Comparison of ENCODE assay signal across 15 cellular contexts in genomic region chr1:99627615-99628014, GRCh38. TPM values are rescaled to one million over a fixed set of nuclear protein-coding genes. Genes with fewer than 3 reads are reported as not detected.
A peak's percentile ranks its signal among the peaks of the same experiment; 100 is the strongest.
DNase-seq lines count a peak whose midpoint lies in the region; ATAC-seq lines count a peak whose summit lies in the region.
"Had no signal": no experiment of that assay in that cellular context is flagged by ENCODE, and none has a peak within 500 bp of the region (broad histone marks: within the 10 kb centered on the region; RNA-seq: fewer than 3 reads in every experiment).

No MANE protein-coding gene starts in this region.

- DNase-seq in NCI-H2107 treated with DMSO at 0.1 percent for 48 hours (lab: John Stamatoyannopoulos, UW; ENCODE audit: unreplicated experiment) (peak; percentile 25), NCI-H2107 (lab: John Stamatoyannopoulos, UW) (no peak), NCI-H524 (lab: John Stamatoyannopoulos, UW) (peak; percentile 47 to 80), NCI-H82 treated with DMSO at 0.1 percent for 48 hours (lab: John Stamatoyannopoulos, UW; ENCODE audit: unreplicated experiment) (peak; percentile 97), myocyte (ENCODE audit: low read depth) (peak; percentile 7), cerebellum (ENCODE audit: low spot score) (no peak)
- DNase-seq: AML-193; CD4-positive, alpha-beta memory T cell; DMS 273 treated with DMSO at 0.1 percent for 48 hours; DMS53; GM23248; HCEC 1CT had no signal

- no peak for ATAC-seq in GM21786 (IDR thresholded peaks at IDR 0.05; ENCODE audit: unreplicated experiment)
- no peak for ATAC-seq in HG02588 (IDR thresholded peaks at IDR 0.05; ENCODE audit: unreplicated experiment)
- ATAC-seq: A549 had no signal

RNA-seq across cellular contexts. Expression of gene PALMD, which starts 18.3 kb away (rescaled TPM):
- 106 and 140 TPM in 2 replicates for total RNA-seq in myocyte
- 17.5 TPM for polyA plus RNA-seq in myocyte (2012)
- total RNA-seq in cerebellum: 6.1 TPM
- total RNA-seq: CD4-positive, alpha-beta memory T cell had no signal
- polyA plus RNA-seq: CD4-positive, alpha-beta memory T cell had no signal

Comparison
In these comparisons a context has a peak if more than half of its experiments do, and no peak if none do; other contexts are left out.
1. DNase-seq: peak in NCI-H2107 treated with DMSO at 0.1 percent for 48 hours (single experiment), NCI-H524 (2 of 2), NCI-H82 treated with DMSO at 0.1 percent for 48 hours (single experiment) and myocyte (single experiment); none in NCI-H2107 (single experiment) and cerebellum (single experiment).
2. RNA of gene PALMD, which starts 18.3 kb away (total RNA-seq): 106 to 140 TPM in myocyte; 6.1 TPM in cerebellum (single experiment); every median in the first group is over 10 times any median in the second.